ENCODE assay signal across 22 cellular contexts in the genomic region with DNA sequence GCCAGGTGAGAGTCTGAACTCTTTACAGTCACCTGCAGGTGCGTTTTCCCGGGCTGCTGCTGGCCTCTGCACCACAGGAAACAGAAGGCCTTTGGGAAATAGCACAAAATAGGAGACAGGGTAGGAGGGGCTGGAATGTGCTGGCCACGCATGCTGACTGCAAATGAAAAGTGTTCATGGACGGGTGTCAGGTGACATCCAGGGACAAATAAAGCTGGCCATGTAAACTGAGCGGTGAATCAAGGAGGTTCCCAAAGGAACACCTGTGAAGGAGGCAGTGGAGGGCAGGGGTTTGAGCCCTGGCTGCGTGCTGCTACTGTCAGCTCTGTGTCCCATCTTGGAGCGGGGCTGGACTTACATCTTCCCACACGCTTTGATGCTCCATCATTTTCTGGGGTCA. TPM values are rescaled to one million over a fixed set of nuclear protein-coding genes. Genes with fewer than 3 reads are reported as not detected.
DNase-seq lines count a peak whose midpoint lies in the region; ATAC-seq and TF ChIP-seq lines count a peak whose summit lies in the region.
"Had no signal": no experiment of that assay in that cellular context is flagged by ENCODE, and none has a peak within 500 bp of the region (broad histone marks: within the 10 kb centered on the region; RNA-seq: fewer than 3 reads in every experiment).

No MANE protein-coding gene starts in this region.

- DNase-seq in NCI-H2107 treated with DMSO at 0.1 percent for 48 hours (lab: John Stamatoyannopoulos, UW; ENCODE audit: unreplicated experiment) (peak; percentile 71), NCI-H2107 (lab: John Stamatoyannopoulos, UW) (no peak), iPS-NIHi11 (ENCODE audit: low spot score) (peak; percentile 50), psoas muscle (no peak), GDM1 (lab: John Stamatoyannopoulos, UW) (no peak), posterior cingulate gyrus (no peak), left cardiac atrium (no peak)
- DNase-seq: 8988T; AML-193; C1 segment of cervical spinal cord; Calu3; CD8-positive, alpha-beta T cell; GOT3; MG63; NCI-H524 treated with DMSO at 0.1 percent for 48 hours; Peyer's patch; T-cell had no signal

- no peak overlapping the region for H3K27ac ChIP-seq in psoas muscle
- H3K27ac ChIP-seq: Peyer's patch had no signal

- 33 to 56% (median 40%) methylated on average over 8 of the region's 8 CpGs for WGBS in psoas muscle, 3 donors

- ATAC-seq in psoas muscle (peak in 3 of 4 donors; percentile 77 to 87 (median 82)), left cardiac atrium (no peak)
- ATAC-seq: CD8-positive, alpha-beta T cell; SK-N-SH treated with all-trans-retinoic acid at 6 μM for 48 hours; T-cell had no signal

- H3K4me1 ChIP-seq in psoas muscle, result peaks cover 5% of the 10 kb centered on the region
- H3K4me1 ChIP-seq: Peyer's patch had no signal

- peaks cover 10% of the 10 kb centered on the region for H3K9me3 ChIP-seq in psoas muscle
- H3K9me3 ChIP-seq: MG63, Peyer's patch had no signal

- intact Hi-C loops in psoas muscle (cut with DNase I), result no loop called here
- intact Hi-C loops in posterior cingulate gyrus (cut with DNase I), result no loop called here
- intact Hi-C loops in left cardiac atrium (cut with DNase I), result no loop called here

- no peak for TF ChIP-seq EP300 in Ishikawa (IDR thresholded peaks at IDR 0.05; ENCODE audit: borderline replicate concordance)

- peaks cover 0 to 2% (median 0%) of the 10 kb centered on the region in 3 donors for H3K27me3 ChIP-seq in psoas muscle (ENCODE audit: insufficient read depth in 3 of 3, low read length in 2 of 3)
- H3K27me3 ChIP-seq: MG63, Peyer's patch had no signal

- TF ChIP-seq RAD21 in Ishikawa (IDR thresholded peaks at IDR 0.05; ENCODE audit: low read depth), result no peak

- H3K36me3 ChIP-seq in psoas muscle (ENCODE audit: insufficient read depth in 1 of 2, low read depth in 1 of 2), result no peaks in the 10 kb centered on the region
- H3K36me3 ChIP-seq: MG63, Peyer's patch had no signal

- H3K4me3 ChIP-seq in psoas muscle, result no peak overlapping the region
- H3K4me3 ChIP-seq: MG63, Peyer's patch had no signal

- no peak for TF ChIP-seq CTCF in psoas muscle (IDR thresholded peaks at IDR 0.05)

TF ChIP-seq in Ishikawa, 13 proteins besides CTCF, POLR2A, EP300 and RAD21:
- TF ChIP-seq TAF1 (IDR thresholded peaks at IDR 0.05; ENCODE audit: low read depth) (no peak), TCF12 (IDR thresholded peaks at IDR 0.05; ENCODE audit: low read depth) (no peak), EGR1 (IDR thresholded peaks at IDR 0.05) (no peak), NFIC (IDR thresholded peaks at IDR 0.05) (no peak), MAX (IDR thresholded peaks at IDR 0.05) (0 out of 2 replicates have a peak, but pooled peaks have one; percentile 42), TEAD4 (IDR thresholded peaks at IDR 0.05) (peak; percentile 82), YY1 (IDR thresholded peaks at IDR 0.05; ENCODE audit: low read depth) (no peak), CEBPB (IDR thresholded peaks at IDR 0.05) (no peak), ZBTB7A (IDR thresholded peaks at IDR 0.05; ENCODE audit: low read depth) (no peak), CREB1 (IDR thresholded peaks at IDR 0.05; ENCODE audit: low read depth) (no peak), FOXM1 (IDR thresholded peaks at IDR 0.05; ENCODE audit: borderline replicate concordance, low read depth) (no peak)
- TF ChIP-seq, protein P1, sequence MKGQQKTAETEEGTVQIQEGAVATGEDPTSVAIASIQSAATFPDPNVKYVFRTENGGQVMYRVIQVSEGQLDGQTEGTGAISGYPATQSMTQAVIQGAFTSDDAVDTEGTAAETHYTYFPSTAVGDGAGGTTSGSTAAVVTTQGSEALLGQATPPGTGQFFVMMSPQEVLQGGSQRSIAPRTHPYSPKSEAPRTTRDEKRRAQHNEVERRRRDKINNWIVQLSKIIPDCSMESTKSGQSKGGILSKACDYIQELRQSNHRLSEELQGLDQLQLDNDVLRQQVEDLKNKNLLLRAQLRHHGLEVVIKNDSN (IDR thresholded peaks at IDR 0.05), result peak; percentile 68
- TF ChIP-seq, protein P2, sequence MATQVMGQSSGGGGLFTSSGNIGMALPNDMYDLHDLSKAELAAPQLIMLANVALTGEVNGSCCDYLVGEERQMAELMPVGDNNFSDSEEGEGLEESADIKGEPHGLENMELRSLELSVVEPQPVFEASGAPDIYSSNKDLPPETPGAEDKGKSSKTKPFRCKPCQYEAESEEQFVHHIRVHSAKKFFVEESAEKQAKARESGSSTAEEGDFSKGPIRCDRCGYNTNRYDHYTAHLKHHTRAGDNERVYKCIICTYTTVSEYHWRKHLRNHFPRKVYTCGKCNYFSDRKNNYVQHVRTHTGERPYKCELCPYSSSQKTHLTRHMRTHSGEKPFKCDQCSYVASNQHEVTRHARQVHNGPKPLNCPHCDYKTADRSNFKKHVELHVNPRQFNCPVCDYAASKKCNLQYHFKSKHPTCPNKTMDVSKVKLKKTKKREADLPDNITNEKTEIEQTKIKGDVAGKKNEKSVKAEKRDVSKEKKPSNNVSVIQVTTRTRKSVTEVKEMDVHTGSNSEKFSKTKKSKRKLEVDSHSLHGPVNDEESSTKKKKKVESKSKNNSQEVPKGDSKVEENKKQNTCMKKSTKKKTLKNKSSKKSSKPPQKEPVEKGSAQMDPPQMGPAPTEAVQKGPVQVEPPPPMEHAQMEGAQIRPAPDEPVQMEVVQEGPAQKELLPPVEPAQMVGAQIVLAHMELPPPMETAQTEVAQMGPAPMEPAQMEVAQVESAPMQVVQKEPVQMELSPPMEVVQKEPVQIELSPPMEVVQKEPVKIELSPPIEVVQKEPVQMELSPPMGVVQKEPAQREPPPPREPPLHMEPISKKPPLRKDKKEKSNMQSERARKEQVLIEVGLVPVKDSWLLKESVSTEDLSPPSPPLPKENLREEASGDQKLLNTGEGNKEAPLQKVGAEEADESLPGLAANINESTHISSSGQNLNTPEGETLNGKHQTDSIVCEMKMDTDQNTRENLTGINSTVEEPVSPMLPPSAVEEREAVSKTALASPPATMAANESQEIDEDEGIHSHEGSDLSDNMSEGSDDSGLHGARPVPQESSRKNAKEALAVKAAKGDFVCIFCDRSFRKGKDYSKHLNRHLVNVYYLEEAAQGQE (IDR thresholded peaks at IDR 0.05; ENCODE audit: low read depth), result no peak

RNA-seq across cellular contexts. Expression of gene GBX2, which starts 42.4 kb away (rescaled TPM):
- total RNA-seq in psoas muscle, result not detected
- not detected for polyA plus RNA-seq in psoas muscle
- not detected for total RNA-seq in left cardiac atrium
- total RNA-seq: CD8-positive, alpha-beta T cell; OCI-LY7; Peyer's patch; T-cell had no signal
- polyA plus RNA-seq: AG04450 had no signal

RNA-seq across cellular contexts. Expression of gene ASB18, which starts 53.7 kb away (rescaled TPM):
- 1 to 10 TPM in 3 of 4 donors, under 1 TPM in 1; 0.54 to 9.3 (median 1.9) TPM for total RNA-seq in psoas muscle
- 1 to 10 TPM in 1 of 3 donors, under 1 TPM in 2; 0.04 to 1.1 (median 0.21) TPM for polyA plus RNA-seq in psoas muscle
- total RNA-seq in left cardiac atrium, result 1 to 10 TPM; 1.9 to 2.7 TPM
- total RNA-seq: Calu3; CD8-positive, alpha-beta T cell; LHCN-M2; OCI-LY7; Peyer's patch; T-cell had no signal
- polyA plus RNA-seq: AG04450 had no signal

Comparison
In these comparisons a context has a peak if more than half of its experiments do, and no peak if none do; other contexts are left out.
1. DNase-seq: peak in NCI-H2107 treated with DMSO at 0.1 percent for 48 hours (single experiment) and iPS-NIHi11 (single experiment); none in NCI-H2107 (single experiment), psoas muscle (0 of 2), GDM1 (single experiment), posterior cingulate gyrus (0 of 10) and left cardiac atrium (single experiment).
2. ATAC-seq: peak in psoas muscle (3 of 4); none in left cardiac atrium (0 of 2).